11 cellular contexts compared by ENCODE assay signal in the genomic region with DNA sequence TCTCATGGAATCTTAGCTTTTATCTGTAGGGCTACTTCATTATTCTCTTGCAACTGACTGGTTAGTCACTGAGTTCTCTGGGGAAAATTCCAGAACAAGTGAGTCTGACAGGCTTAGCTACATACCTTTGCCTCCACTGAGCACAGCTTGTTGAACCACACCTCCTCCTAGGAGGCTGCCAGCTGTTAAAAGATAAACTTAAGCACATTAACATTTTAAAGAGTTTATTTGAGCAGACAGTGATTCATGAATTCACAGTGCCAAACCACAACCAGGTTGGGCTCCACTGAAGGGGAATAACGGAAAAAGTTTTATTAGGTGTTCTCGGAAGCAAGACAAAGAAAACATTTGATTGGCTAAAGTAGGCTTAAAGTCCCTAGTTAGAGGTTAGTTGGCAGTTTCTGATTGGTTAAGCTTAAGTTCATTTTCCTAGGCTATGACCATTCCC. TPM values are rescaled to one million over a fixed set of nuclear protein-coding genes. Genes with fewer than 3 reads are reported as not detected.
DNase-seq lines count a peak whose midpoint lies in the region; ATAC-seq lines count a peak whose summit lies in the region.
"Had no signal": no experiment of that assay in that cellular context is flagged by ENCODE, and none has a peak within 500 bp of the region (broad histone marks: within the 10 kb centered on the region; RNA-seq: fewer than 3 reads in every experiment).

No MANE protein-coding gene starts in this region.

- no peak overlapping the region for H3K4me3 Mint-ChIP-seq in activated CD8-positive, alpha-beta memory T cell treated with anti-CD3 and anti-CD28 coated beads, Interleukin-2, amount 10 ng/mL, durations not matched to agents 7 days and 5 days
- H3K4me3 Mint-ChIP-seq: activated naive CD4-positive, alpha-beta T cell treated with anti-CD3 and anti-CD28 coated beads, Interleukin-2, amount 50 U/mL, for 24 hours had no signal

- no peaks in the 10 kb centered on the region for H3K4me1 Mint-ChIP-seq in activated CD8-positive, alpha-beta memory T cell treated with anti-CD3 and anti-CD28 coated beads, Interleukin-2, amount 10 ng/mL, durations not matched to agents 7 days and 5 days
- H3K4me1 Mint-ChIP-seq: activated naive CD4-positive, alpha-beta T cell treated with anti-CD3 and anti-CD28 coated beads, Interleukin-2, amount 50 U/mL, for 24 hours had no signal

- H3K36me3 ChIP-seq in adipocyte (ENCODE audit: control insufficient read depth, insufficient read depth, low read length, severe bottlenecking) = no peaks in the 10 kb centered on the region
- H3K36me3 ChIP-seq: ovary had no signal

- DNase-seq in HCEC 1CT (peak; percentile 81), adipocyte (ENCODE audit: low read depth) (peak; percentile 54), iPS DF 19.7 (ENCODE audit: low read depth, low spot score) (peak; percentile 30), stromal cell of bone marrow (ENCODE audit: low read depth) (peak; percentile 66), DMS153 (lab: John Stamatoyannopoulos, UW) (no peak), NCI-H2196 treated with DMSO at 0.1 percent for 48 hours (lab: John Stamatoyannopoulos, UW; ENCODE audit: unreplicated experiment) (no peak), substantia nigra (lab: John Stamatoyannopoulos, UW) (no peak)
- DNase-seq in activated CD8-positive, alpha-beta memory T cell treated with anti-CD3 and anti-CD28 coated beads, Interleukin-2, amount 10 ng/mL, durations not matched to agents 7 days and 5 days = no peak
- DNase-seq: Karpas-422, ovary had no signal

- no peaks in the 10 kb centered on the region for H3K9me3 Mint-ChIP-seq in activated CD8-positive, alpha-beta memory T cell treated with anti-CD3 and anti-CD28 coated beads, Interleukin-2, amount 10 ng/mL, durations not matched to agents 7 days and 5 days (ENCODE audit: low read depth)
- H3K9me3 Mint-ChIP-seq: activated naive CD4-positive, alpha-beta T cell treated with anti-CD3 and anti-CD28 coated beads, Interleukin-2, amount 50 U/mL, for 24 hours had no signal

- no peak overlapping the region for H3K4me3 ChIP-seq in adipocyte (ENCODE audit: low read length)
- H3K4me3 ChIP-seq: ovary had no signal

- H3K36me3 Mint-ChIP-seq in activated CD8-positive, alpha-beta memory T cell treated with anti-CD3 and anti-CD28 coated beads, Interleukin-2, amount 10 ng/mL, durations not matched to agents 7 days and 5 days = no peaks in the 10 kb centered on the region
- H3K36me3 Mint-ChIP-seq: activated naive CD4-positive, alpha-beta T cell treated with anti-CD3 and anti-CD28 coated beads, Interleukin-2, amount 50 U/mL, for 24 hours had no signal

- ATAC-seq in activated CD8-positive, alpha-beta memory T cell treated with anti-CD3 and anti-CD28 coated beads, Interleukin-2, amount 10 ng/mL, durations not matched to agents 7 days and 5 days = no peak

- H3K27ac Mint-ChIP-seq in activated CD8-positive, alpha-beta memory T cell treated with anti-CD3 and anti-CD28 coated beads, Interleukin-2, amount 10 ng/mL, durations not matched to agents 7 days and 5 days = no peak overlapping the region
- H3K27ac Mint-ChIP-seq: activated naive CD4-positive, alpha-beta T cell treated with anti-CD3 and anti-CD28 coated beads, Interleukin-2, amount 50 U/mL, for 24 hours had no signal

- no peak overlapping the region for H3K27ac ChIP-seq in substantia nigra (ENCODE audit: low read depth, low read length, poor library complexity, severe bottlenecking)
- H3K27ac ChIP-seq: ovary had no signal

- H3K9me3 ChIP-seq in adipocyte (ENCODE audit: control insufficient read depth, low read length) = no peaks in the 10 kb centered on the region
- H3K9me3 ChIP-seq: ovary had no signal

- H3K27me3 ChIP-seq in adipocyte (replicated peaks; ENCODE audit: control insufficient read depth, insufficient read depth, low read length) = no peaks in the 10 kb centered on the region
- H3K27me3 ChIP-seq: ovary had no signal

- H3K27me3 Mint-ChIP-seq in activated CD8-positive, alpha-beta memory T cell treated with anti-CD3 and anti-CD28 coated beads, Interleukin-2, amount 10 ng/mL, durations not matched to agents 7 days and 5 days = no peaks in the 10 kb centered on the region
- H3K27me3 Mint-ChIP-seq: activated naive CD4-positive, alpha-beta T cell treated with anti-CD3 and anti-CD28 coated beads, Interleukin-2, amount 50 U/mL, for 24 hours had no signal

- CTCF ChIA-PET in activated CD8-positive, alpha-beta memory T cell treated with anti-CD3 and anti-CD28 coated beads, Interleukin-2, amount 10 ng/mL, durations not matched to agents 7 days and 5 days (lab: Charles Lee) = interaction anchor here (0.8 kb wide), 1 partner anchor 126 kb away, joined by 3 read pairs; a partner anchor contains a TSS

- H3K4me1 ChIP-seq in adipocyte (ENCODE audit: control insufficient read depth, insufficient read depth, low read length) = no peaks in the 10 kb centered on the region

- no peak overlapping the region for H3K9ac ChIP-seq in adipocyte (ENCODE audit: low read length)

RNA-seq across cellular contexts. Expression of a gene that starts 12.5 kb away (rescaled TPM):
- not detected for total RNA-seq in activated CD8-positive, alpha-beta memory T cell treated with anti-CD3 and anti-CD28 coated beads, Interleukin-2, amount 10 ng/mL, durations not matched to agents 7 days and 5 days

Comparison
In these comparisons a context has a peak if more than half of its experiments do, and no peak if none do; other contexts are left out.
1. DNase-seq: peak in HCEC 1CT (single experiment), adipocyte (single experiment), iPS DF 19.7 (single experiment) and stromal cell of bone marrow (single experiment); none in activated CD8-positive, alpha-beta memory T cell treated with anti-CD3 and anti-CD28 coated beads, Interleukin-2, amount 10 ng/mL, durations not matched to agents 7 days and 5 days (single experiment), DMS153 (single experiment), NCI-H2196 treated with DMSO at 0.1 percent for 48 hours (single experiment) and substantia nigra (0 of 49).